8 cellular contexts compared by ENCODE assay signal in genomic region chr9:22446950-22447606, GRCh38. TPM values are rescaled to one million over a fixed set of nuclear protein-coding genes. Genes with fewer than 3 reads are reported as not detected.
DNase-seq lines count a peak whose midpoint lies in the region; ATAC-seq, FAIRE-seq and TF ChIP-seq lines count a peak whose summit lies in the region.

No MANE protein-coding gene starts in this region.

- H3K9me3 ChIP-seq in SJCRH30 (replicated peaks) = no peaks in the 10 kb centered on the region

- peak overlapping the region; percentile 62 for H3K4me3 ChIP-seq in AG10803 (ENCODE audit: low read length)
- peak overlapping the region; percentile 64 for H3K4me3 ChIP-seq in SJCRH30
- H3K4me3 ChIP-seq in kidney epithelial cell (ENCODE audit: low read depth, low read length) = peak overlapping the region; percentile 67

- peak; percentile 87 for FAIRE-seq in HTR-8/SVneo (lab: Jason Lieb, UNC)

- TF ChIP-seq CTCF in AG10803 (conservative IDR thresholded peaks at IDR 0.05; ENCODE audit: low read length) = no peak
- peak; percentile 26 for TF ChIP-seq CTCF in kidney epithelial cell (IDR thresholded peaks at IDR 0.05; ENCODE audit: insufficient read depth, low read length, poor library complexity, severe bottlenecking)

- H3K36me3 ChIP-seq in SJCRH30 (no peaks in the 10 kb centered on the region), kidney epithelial cell (ENCODE audit: control insufficient read depth, insufficient read depth, low read length) (no peaks in the 10 kb centered on the region)

- H3K4me1 ChIP-seq in SJCRH30 = peaks cover 5% of the 10 kb centered on the region; the same call in 1 of the 2 replicates

- peak; percentile 14 for DNase-seq in AG10803 (ENCODE audit: low read depth)
- peak; percentile 49 for DNase-seq in HTR-8/SVneo (ENCODE audit: insufficient read length, low spot score)
- peak; percentile 64 to 77 for DNase-seq in SJCRH30
- DNase-seq in cerebellar cortex (ENCODE audit: low spot score) = peak; percentile 6
- DNase-seq in kidney epithelial cell (ENCODE audit: low read depth) = no peak
- peak; percentile 4 for DNase-seq in smooth muscle cell of the brain vasculature (ENCODE audit: low read depth, low spot score)

- peak; percentile 66 for ATAC-seq in GM19324 (IDR thresholded peaks at IDR 0.05; ENCODE audit: low FRiP score, unreplicated experiment)
- ATAC-seq in HG03457 (IDR thresholded peaks at IDR 0.05; ENCODE audit: unreplicated experiment) = no peak

- H3K27ac ChIP-seq in SJCRH30 = peak overlapping the region; percentile 54

- H3K27me3 ChIP-seq in SJCRH30 (no peaks in the 10 kb centered on the region), kidney epithelial cell (ENCODE audit: control insufficient read depth, insufficient read depth, low read length) (no peaks in the 10 kb centered on the region)

RNA-seq across cellular contexts. Expression of gene DMRTA1, which starts 0.5 kb away (rescaled TPM):
- 1.4 and 1.6 TPM in 2 replicates for total RNA-seq in SJCRH30 (2014; rRNA removed; shearing (Covaris generic))
- 0.92 and 1.1 TPM in 2 replicates for total RNA-seq in kidney epithelial cell
